In genomic region chr1:1069711-1070676, GRCh38 we compare ENCODE assay signal across 1 cellular context.
A peak's percentile ranks its signal among the peaks of the same experiment; 100 is the strongest.
TF ChIP-seq lines count a peak whose summit lies in the region.

No MANE protein-coding gene starts in this region.

TF ChIP-seq in K562, 482 proteins besides CTCF, POLR2A, EP300 and RAD21 (continued from another document):
- TF ChIP-seq ZNF124 (CRISPR knock-in tag; IDR thresholded peaks at IDR 0.05) (peak; percentile 75; the same call in 1 of the 2 replicates), CREB3L1 (IDR thresholded peaks at IDR 0.05; ENCODE audit: borderline replicate concordance, low read depth) (0 out of 2 replicates have a peak, but pooled peaks have one; percentile 45)
